9 cellular contexts compared by ENCODE assay signal in the genomic region with DNA sequence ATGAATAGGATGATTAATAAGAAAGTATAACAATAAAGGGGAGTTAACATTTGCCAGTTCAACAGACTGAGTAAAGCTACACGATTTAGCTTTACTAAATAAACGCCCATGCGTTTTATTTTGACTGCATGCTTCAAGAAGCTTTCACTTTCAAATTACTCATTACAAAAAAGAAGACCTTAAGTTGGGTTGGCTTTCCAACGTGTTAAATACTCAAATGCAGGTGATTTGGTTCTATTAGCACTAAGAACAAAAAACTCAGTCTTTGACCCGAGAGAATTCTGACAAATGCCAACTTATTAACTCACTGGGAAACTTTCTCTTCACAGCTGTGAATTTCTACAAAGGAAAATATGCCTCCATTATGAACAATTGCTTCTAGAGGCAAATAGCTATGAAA. TPM values are rescaled to one million over a fixed set of nuclear protein-coding genes. Genes with fewer than 3 reads are reported as not detected.
DNase-seq lines count a peak whose midpoint lies in the region; ATAC-seq, FAIRE-seq and TF ChIP-seq lines count a peak whose summit lies in the region.
"Had no signal": no experiment of that assay in that cellular context is flagged by ENCODE, and none has a peak within 500 bp of the region (broad histone marks: within the 10 kb centered on the region; RNA-seq: fewer than 3 reads in every experiment).

No MANE protein-coding gene starts in this region.

- ATAC-seq in GM19452 (IDR thresholded peaks at IDR 0.05; ENCODE audit: unreplicated experiment): peak; percentile 79
- ATAC-seq in HG03103 (IDR thresholded peaks at IDR 0.05; ENCODE audit: low read depth, unreplicated experiment): peak; percentile 73
- ATAC-seq in gastrocnemius medialis: no peak

- H3K18ac ChIP-seq in H1 (ENCODE audit: extremely low read depth, low read length): no peak overlapping the region

- peak overlapping the region in 1 of 2 experiments; percentile 30; a peak in 2 of 4 replicates for H3K4me2 ChIP-seq in H1 (ENCODE audit: insufficient read depth in 1 of 2, low read depth in 2 of 2, low read length in 2 of 2)

- H3K9ac ChIP-seq in H1 (replicated peaks in 1 of 4; ENCODE audit: extremely low read depth in 1 of 4, low read depth in 3 of 4, low read length in 3 of 4): no peak overlapping the region

- H3K79me1 ChIP-seq in H1 (ENCODE audit: low read depth, low read length): no peaks in the 10 kb centered on the region

- no peak overlapping the region for H3K23ac ChIP-seq in H1 (ENCODE audit: insufficient read length)

- CTCF ChIA-PET in H1 (lab: Charles Lee; ENCODE audit: partially characterized antibody): interaction anchor here (1.0 to 3.7 kb wide), 5 partner anchors 9 to 225 kb away, joined by 3 to 15 read pairs (median 6); partner anchors contain the start of gene RNF146

- H3K36me3 ChIP-seq in GM06990 (ENCODE audit: control insufficient read depth, insufficient read depth, low read length): peaks cover 2% of the 10 kb centered on the region; the same call in 1 of the 2 replicates
- peaks cover 9 to 32% (median 11%) of the 10 kb centered on the region in 4 experiments for H3K36me3 ChIP-seq in H1 (ENCODE audit: control insufficient read depth in 2 of 4, insufficient read depth in 4 of 4, low read length in 3 of 4)
- peaks cover 7 to 51% (median 7%) of the 10 kb centered on the region in 3 donors for H3K36me3 ChIP-seq in esophagus squamous epithelium
- peaks cover 0 to 23% of the 10 kb centered on the region in 2 donors for H3K36me3 ChIP-seq in gastrocnemius medialis

- H3K23me2 ChIP-seq in H1 (ENCODE audit: low read depth, low read length): no peaks in the 10 kb centered on the region

- H2BK120ac ChIP-seq in H1 (replicated peaks; ENCODE audit: low read depth, low read length): no peak overlapping the region

- no peak overlapping the region for H3K14ac ChIP-seq in H1 (ENCODE audit: insufficient read length)

- peak overlapping the region; percentile 60 for H4K5ac ChIP-seq in H1 (ENCODE audit: insufficient read length, low read depth, low read length)

- H2BK12ac ChIP-seq in H1 (ENCODE audit: low read depth, low read length): no peak overlapping the region

- no peak overlapping the region for H2AK5ac ChIP-seq in H1 (ENCODE audit: low read depth, low read length)

- H3K4me3 ChIP-seq in GM06990 (replicated peaks; ENCODE audit: low read depth, low read length) (0 out of 2 replicates have a peak overlapping the region, but pooled peaks have one; percentile 26), H1 (ENCODE audit: extremely low read depth in 1 of 4, insufficient read depth in 2 of 4, low read depth in 3 of 4, low read length in 4 of 4) (no peak overlapping the region; a peak in 1 of 8 replicates), esophagus squamous epithelium (peak overlapping the region in 1 of 4 donors; percentile 7), gastrocnemius medialis (no peak overlapping the region)

- 55% methylated on average over 5 of the region's 5 CpGs; no CpG with 5 or more reads in 1 of the 2 experiments for WGBS in H1 (ENCODE audit: extremely low coverage in 1 of 2, insufficient coverage in 1 of 2, insufficient read length in 1 of 2, insufficient replicate concordance in 2 of 2, low coverage in 1 of 2, low lambda C conversion rate in 2 of 2, missing lambda C conversion rate in 1 of 2), 2 experiments
- WGBS in esophagus squamous epithelium, 2 donors: 8 to 14% methylated on average over 5 of the region's 5 CpGs

- no peak overlapping the region for H4K8ac ChIP-seq in H1 (ENCODE audit: extremely low read depth, insufficient read depth, low read length)

- in situ Hi-C loops in gastrocnemius medialis (cut with MboI; ENCODE audit: low sequenced_read_pairs in 4 of 4): no loop called here

- H2AFZ ChIP-seq in H1 (ENCODE audit: low read length): no peak overlapping the region

- H2BK20ac ChIP-seq in H1 (ENCODE audit: low read length): no peak overlapping the region

- no peak overlapping the region for H2BK15ac ChIP-seq in H1 (ENCODE audit: low read length)

- no peak overlapping the region for H2BK5ac ChIP-seq in H1 (ENCODE audit: low read depth, low read length)

- TF ChIP-seq CTCF in GM06990 (IDR thresholded peaks at IDR 0.05; ENCODE audit: insufficient read depth, low read length, poor library complexity, severe bottlenecking): no peak
- no peak for TF ChIP-seq CTCF in H1 (IDR thresholded peaks at IDR 0.05; ENCODE audit: control extremely low read depth in 1 of 3, insufficient read depth in 1 of 3, low read depth in 1 of 3, low read length in 3 of 3)
- no peak for TF ChIP-seq CTCF in esophagus squamous epithelium (IDR thresholded peaks at IDR 0.05)
- TF ChIP-seq CTCF in gastrocnemius medialis (IDR thresholded peaks at IDR 0.05 in 4 of 5, conservative IDR thresholded peaks at IDR 0.05 in 1 of 5): no peak

- H4K20me1 ChIP-seq in H1 (replicated peaks in 1 of 2; ENCODE audit: control insufficient read depth in 1 of 2, insufficient read depth in 2 of 2, low read length in 2 of 2): no peaks in the 10 kb centered on the region

- TF ChIP-seq EP300 in H1 (IDR thresholded peaks at IDR 0.05; ENCODE audit: borderline replicate concordance in 1 of 2, low read depth in 2 of 2, low read length in 2 of 2): no peak

- H3K9me3 ChIP-seq in H1 (ENCODE audit: insufficient read depth in 2 of 2, low read depth in 1 of 2, low read length in 1 of 2): no peaks in the 10 kb centered on the region
- H3K9me3 ChIP-seq in esophagus squamous epithelium: no peaks in the 10 kb centered on the region
- H3K9me3 ChIP-seq in gastrocnemius medialis: no peaks in the 10 kb centered on the region

- FAIRE-seq in H1 (lab: Jason Lieb, UNC): no peak

- H4K91ac ChIP-seq in H1 (replicated peaks; ENCODE audit: insufficient read length, low read length): no peak overlapping the region

- TF ChIP-seq RAD21 in H1 (IDR thresholded peaks at IDR 0.05 in 1 of 2, conservative IDR thresholded peaks at IDR 0.05 in 1 of 2; ENCODE audit: low read depth in 2 of 2, low read length in 2 of 2): no peak

- H3K27ac ChIP-seq in H1 (ENCODE audit: low read depth, low read length): no peak overlapping the region
- H3K27ac ChIP-seq in esophagus squamous epithelium: peak overlapping the region in 1 of 4 donors; percentile 0
- peak overlapping the region in 1 of 4 donors; percentile 45 for H3K27ac ChIP-seq in gastrocnemius medialis

- H3K27me3 ChIP-seq in GM06990 (replicated peaks; ENCODE audit: control insufficient read depth, insufficient read depth, low read length) (no peaks in the 10 kb centered on the region), H1 (replicated peaks in 1 of 4; ENCODE audit: control insufficient read depth in 3 of 4, extremely low read depth in 1 of 4, insufficient read depth in 3 of 4, low read length in 3 of 4) (no peaks in the 10 kb centered on the region), esophagus squamous epithelium (no peaks in the 10 kb centered on the region), gastrocnemius medialis (no peaks in the 10 kb centered on the region)

- intact Hi-C loops in esophagus squamous epithelium (cut with DNase I) (no loop called here), gastrocnemius medialis (cut with DNase I; ENCODE audit: low total_unique reads) (no loop called here)

- POLR2A ChIA-PET in H1 (lab: Charles Lee; ENCODE audit: partially characterized antibody): interaction anchor here (0.6 to 3.7 kb wide), 3 partner anchors 8 to 514 kb away, joined by 3 to 12 read pairs (median 6); partner anchors contain the start of gene RNF146

- no peak overlapping the region for H3K4ac ChIP-seq in H1 (replicated peaks; ENCODE audit: insufficient read length, low read depth, low read length)

- TF ChIP-seq POLR2A in H1 (IDR thresholded peaks at IDR 0.05; ENCODE audit: control extremely low read depth in 1 of 2, low read depth in 2 of 2, low read length in 2 of 2) (no peak), esophagus squamous epithelium (IDR thresholded peaks at IDR 0.05) (no peak), gastrocnemius medialis (IDR thresholded peaks at IDR 0.05) (no peak)

- peaks cover 0 to 5% (median 0%) of the 10 kb centered on the region in 4 experiments; a peak in 3 of 7 replicates for H3K4me1 ChIP-seq in H1 (replicated peaks in 1 of 4; ENCODE audit: control insufficient read depth in 3 of 4, insufficient read depth in 4 of 4, low read length in 3 of 4)
- peaks cover 0 to 17% (median 0%) of the 10 kb centered on the region in 3 donors for H3K4me1 ChIP-seq in esophagus squamous epithelium
- H3K4me1 ChIP-seq in gastrocnemius medialis: peaks cover 20 to 35% of the 10 kb centered on the region in 2 donors

- no peak overlapping the region for H3K56ac ChIP-seq in H1 (replicated peaks; ENCODE audit: insufficient read length, low read depth, low read length)

- DNase-seq in GM06990 (ENCODE audit: extremely low read depth, insufficient read length): peak; percentile 49
- no peak for DNase-seq in H1 (ENCODE audit: low read depth in 1 of 2, low spot score in 2 of 2)
- DNase-seq in NCI-H1694 (lab: John Stamatoyannopoulos, UW): no peak
- DNase-seq in esophagus squamous epithelium (lab: John Stamatoyannopoulos, UW): no peak
- DNase-seq in KG1 (lab: John Stamatoyannopoulos, UW): no peak
- no peak for DNase-seq in gastrocnemius medialis
- DNase-seq: Calu3 had no signal

- 0 out of 4 replicates have a peak, but pooled peaks cover 0 to 2% of the 10 kb centered on the region in 2 experiments for H3K79me2 ChIP-seq in H1 (ENCODE audit: control insufficient read depth in 1 of 2, insufficient read depth in 2 of 2, low read length in 2 of 2)

RNA-seq across cellular contexts. Expression of gene RNF146, which starts 24.8 kb away (rescaled TPM):
- 28.8 and 30.8 TPM in 2 replicates for total RNA-seq in H1 (2021; fragmentation: NEBNext Ultra II Directional; extraction: Animal tissue kit (Norgen Biotek cat#: 25700))
- 11.6 and 16.1 TPM in 2 replicates for polyA plus RNA-seq in H1 (2011; rRNA removed)
- 27.2 TPM for polyA plus RNA-seq in H1 (2011; cell fraction: cytosol; rRNA removed)
- 19.8 TPM for polyA plus RNA-seq in H1 (2011; cell fraction: nucleus; rRNA removed)
- 19.4 to 29.3 TPM (median 23.4 TPM) in 4 replicates for polyA plus RNA-seq in H1 (2012, experiment 1 of 2)
- polyA plus RNA-seq in H1 (2012, experiment 2 of 2): 2.3 TPM
- polyA plus RNA-seq in H1 (2013, experiment 1 of 2): 19.5 TPM
- 17.9 TPM for polyA plus RNA-seq in H1 (2013, experiment 2 of 2)
- 27.2 and 28.3 TPM in 2 replicates for polyA minus RNA-seq in H1 (2011; rRNA and poly(A)+ RNA removed)
- 15.0 TPM for polyA minus RNA-seq in H1 (2011; cell fraction: cytosol; rRNA and poly(A)+ RNA removed)
- polyA minus RNA-seq in H1 (2011; cell fraction: nucleus; rRNA and poly(A)+ RNA removed): 35.8 TPM
- total RNA-seq in esophagus squamous epithelium: 10 to 100 TPM; 19.5 to 40.6 (median 22.5) TPM
- total RNA-seq in gastrocnemius medialis: 10 to 100 TPM; 36.3 to 82.3 (median 56.8) TPM

RNA-seq across cellular contexts. Expression of gene ECHDC1, which starts 51.9 kb away (rescaled TPM):
- total RNA-seq in H1 (2021; fragmentation: NEBNext Ultra II Directional; extraction: Animal tissue kit (Norgen Biotek cat#: 25700)): 60.5 and 64.8 TPM in 2 replicates
- 6.6 and 11.3 TPM in 2 replicates for polyA plus RNA-seq in H1 (2011; rRNA removed)
- 20.9 TPM for polyA plus RNA-seq in H1 (2011; cell fraction: cytosol; rRNA removed)
- 4.8 TPM for polyA plus RNA-seq in H1 (2011; cell fraction: nucleus; rRNA removed)
- polyA plus RNA-seq in H1 (2012, experiment 1 of 2): 46.4 to 99.2 TPM (median 49.1 TPM) in 4 replicates
- 9.4 TPM for polyA plus RNA-seq in H1 (2012, experiment 2 of 2)
- 43.8 TPM for polyA plus RNA-seq in H1 (2013, experiment 1 of 2)
- polyA plus RNA-seq in H1 (2013, experiment 2 of 2): 42.2 TPM
- polyA minus RNA-seq in H1 (2011; rRNA and poly(A)+ RNA removed): 12.1 and 23.2 TPM in 2 replicates
- polyA minus RNA-seq in H1 (2011; cell fraction: cytosol; rRNA and poly(A)+ RNA removed): 21.4 TPM
- polyA minus RNA-seq in H1 (2011; cell fraction: nucleus; rRNA and poly(A)+ RNA removed): 31.8 TPM
- 10 to 100 TPM; 29.6 to 70.8 (median 53.5) TPM for total RNA-seq in esophagus squamous epithelium
- total RNA-seq in gastrocnemius medialis: 10 to 100 TPM; 31.4 to 45.3 (median 33.6) TPM

Comparison
In these comparisons a context has a peak if more than half of its experiments do, and no peak if none do; other contexts are left out.
1. ATAC-seq: peak in GM19452 (single experiment) and HG03103 (single experiment); none in gastrocnemius medialis (0 of 2).